Comparison of ENCODE assay signal across 1 cellular context in genomic region chr16:81883235-81883634, GRCh38.
TF ChIP-seq lines count a peak whose summit lies in the region.

No MANE protein-coding gene starts in this region.

TF ChIP-seq in K562, 482 proteins besides CTCF, POLR2A, EP300 and RAD21 (continued from another document):
- no peak for TF ChIP-seq CUX1 (CRISPR knock-in tag; IDR thresholded peaks at IDR 0.05)
- peak; percentile 89 for TF ChIP-seq ZEB2 (IDR thresholded peaks at IDR 0.05)
